In the genomic region with DNA sequence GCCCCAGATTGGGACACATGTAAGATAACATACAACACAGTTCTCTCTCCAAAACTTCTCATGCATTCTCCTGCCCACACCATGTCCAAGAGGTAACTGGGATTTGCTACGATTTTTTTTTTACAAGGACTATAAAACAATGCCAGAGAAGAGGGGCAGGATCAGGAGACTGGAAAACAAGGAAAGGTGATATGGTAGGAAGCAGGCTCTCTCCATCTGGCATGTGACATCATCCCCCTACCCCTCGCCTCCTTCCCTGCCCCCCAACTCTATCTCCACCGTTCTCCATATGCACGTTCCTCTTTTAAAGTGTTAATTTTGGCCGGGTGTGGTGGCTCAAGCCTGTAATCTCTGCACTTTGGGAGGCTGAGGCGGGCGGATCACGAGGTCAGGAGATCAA, we compare ENCODE assay signal across 1 cellular context.
TF ChIP-seq lines count a peak whose summit lies in the region.

No MANE protein-coding gene starts in this region.

TF ChIP-seq in WTC11, 78 proteins besides CTCF, POLR2A, EP300 and RAD21 (continued from another document):
- TF ChIP-seq, protein P1, sequence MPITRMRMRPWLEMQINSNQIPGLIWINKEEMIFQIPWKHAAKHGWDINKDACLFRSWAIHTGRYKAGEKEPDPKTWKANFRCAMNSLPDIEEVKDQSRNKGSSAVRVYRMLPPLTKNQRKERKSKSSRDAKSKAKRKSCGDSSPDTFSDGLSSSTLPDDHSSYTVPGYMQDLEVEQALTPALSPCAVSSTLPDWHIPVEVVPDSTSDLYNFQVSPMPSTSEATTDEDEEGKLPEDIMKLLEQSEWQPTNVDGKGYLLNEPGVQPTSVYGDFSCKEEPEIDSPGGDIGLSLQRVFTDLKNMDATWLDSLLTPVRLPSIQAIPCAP (CRISPR knock-in tag; IDR thresholded peaks at IDR 0.05): no peak
- TF ChIP-seq ZNF317 (CRISPR knock-in tag; IDR thresholded peaks at IDR 0.05; ENCODE audit: borderline replicate concordance, low read depth) (no peak), NR2C2 (CRISPR knock-in tag; IDR thresholded peaks at IDR 0.05) (no peak), NR1H2 (CRISPR knock-in tag; IDR thresholded peaks at IDR 0.05) (no peak), ZNF121 (CRISPR knock-in tag; IDR thresholded peaks at IDR 0.05) (no peak), ZNF396 (CRISPR knock-in tag; IDR thresholded peaks at IDR 0.05; ENCODE audit: borderline replicate concordance) (no peak), CREB1 (CRISPR knock-in tag; IDR thresholded peaks at IDR 0.05) (no peak), FOXK1 (CRISPR knock-in tag; IDR thresholded peaks at IDR 0.05) (no peak), TCF7 (CRISPR knock-in tag; IDR thresholded peaks at IDR 0.05; ENCODE audit: low read depth) (no peak)
- TF ChIP-seq, protein P2, sequence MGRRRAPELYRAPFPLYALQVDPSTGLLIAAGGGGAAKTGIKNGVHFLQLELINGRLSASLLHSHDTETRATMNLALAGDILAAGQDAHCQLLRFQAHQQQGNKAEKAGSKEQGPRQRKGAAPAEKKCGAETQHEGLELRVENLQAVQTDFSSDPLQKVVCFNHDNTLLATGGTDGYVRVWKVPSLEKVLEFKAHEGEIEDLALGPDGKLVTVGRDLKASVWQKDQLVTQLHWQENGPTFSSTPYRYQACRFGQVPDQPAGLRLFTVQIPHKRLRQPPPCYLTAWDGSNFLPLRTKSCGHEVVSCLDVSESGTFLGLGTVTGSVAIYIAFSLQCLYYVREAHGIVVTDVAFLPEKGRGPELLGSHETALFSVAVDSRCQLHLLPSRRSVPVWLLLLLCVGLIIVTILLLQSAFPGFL (CRISPR knock-in tag; IDR thresholded peaks at IDR 0.05; ENCODE audit: borderline replicate concordance): no peak
- TF ChIP-seq, protein P3, sequence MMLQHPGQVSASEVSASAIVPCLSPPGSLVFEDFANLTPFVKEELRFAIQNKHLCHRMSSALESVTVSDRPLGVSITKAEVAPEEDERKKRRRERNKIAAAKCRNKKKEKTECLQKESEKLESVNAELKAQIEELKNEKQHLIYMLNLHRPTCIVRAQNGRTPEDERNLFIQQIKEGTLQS (CRISPR knock-in tag; conservative IDR thresholded peaks at IDR 0.05): no peak
- TF ChIP-seq, protein P4, sequence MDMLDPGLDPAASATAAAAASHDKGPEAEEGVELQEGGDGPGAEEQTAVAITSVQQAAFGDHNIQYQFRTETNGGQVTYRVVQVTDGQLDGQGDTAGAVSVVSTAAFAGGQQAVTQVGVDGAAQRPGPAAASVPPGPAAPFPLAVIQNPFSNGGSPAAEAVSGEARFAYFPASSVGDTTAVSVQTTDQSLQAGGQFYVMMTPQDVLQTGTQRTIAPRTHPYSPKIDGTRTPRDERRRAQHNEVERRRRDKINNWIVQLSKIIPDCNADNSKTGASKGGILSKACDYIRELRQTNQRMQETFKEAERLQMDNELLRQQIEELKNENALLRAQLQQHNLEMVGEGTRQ (CRISPR knock-in tag; IDR thresholded peaks at IDR 0.05): no peak
- TF ChIP-seq, protein P5, sequence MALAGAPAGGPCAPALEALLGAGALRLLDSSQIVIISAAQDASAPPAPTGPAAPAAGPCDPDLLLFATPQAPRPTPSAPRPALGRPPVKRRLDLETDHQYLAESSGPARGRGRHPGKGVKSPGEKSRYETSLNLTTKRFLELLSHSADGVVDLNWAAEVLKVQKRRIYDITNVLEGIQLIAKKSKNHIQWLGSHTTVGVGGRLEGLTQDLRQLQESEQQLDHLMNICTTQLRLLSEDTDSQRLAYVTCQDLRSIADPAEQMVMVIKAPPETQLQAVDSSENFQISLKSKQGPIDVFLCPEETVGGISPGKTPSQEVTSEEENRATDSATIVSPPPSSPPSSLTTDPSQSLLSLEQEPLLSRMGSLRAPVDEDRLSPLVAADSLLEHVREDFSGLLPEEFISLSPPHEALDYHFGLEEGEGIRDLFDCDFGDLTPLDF (CRISPR knock-in tag; IDR thresholded peaks at IDR 0.05): no peak
- TF ChIP-seq, protein P6, sequence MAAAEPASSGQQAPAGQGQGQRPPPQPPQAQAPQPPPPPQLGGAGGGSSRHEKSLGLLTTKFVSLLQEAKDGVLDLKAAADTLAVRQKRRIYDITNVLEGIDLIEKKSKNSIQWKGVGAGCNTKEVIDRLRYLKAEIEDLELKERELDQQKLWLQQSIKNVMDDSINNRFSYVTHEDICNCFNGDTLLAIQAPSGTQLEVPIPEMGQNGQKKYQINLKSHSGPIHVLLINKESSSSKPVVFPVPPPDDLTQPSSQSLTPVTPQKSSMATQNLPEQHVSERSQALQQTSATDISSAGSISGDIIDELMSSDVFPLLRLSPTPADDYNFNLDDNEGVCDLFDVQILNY (CRISPR knock-in tag; IDR thresholded peaks at IDR 0.05): no peak
- TF ChIP-seq, protein P7, sequence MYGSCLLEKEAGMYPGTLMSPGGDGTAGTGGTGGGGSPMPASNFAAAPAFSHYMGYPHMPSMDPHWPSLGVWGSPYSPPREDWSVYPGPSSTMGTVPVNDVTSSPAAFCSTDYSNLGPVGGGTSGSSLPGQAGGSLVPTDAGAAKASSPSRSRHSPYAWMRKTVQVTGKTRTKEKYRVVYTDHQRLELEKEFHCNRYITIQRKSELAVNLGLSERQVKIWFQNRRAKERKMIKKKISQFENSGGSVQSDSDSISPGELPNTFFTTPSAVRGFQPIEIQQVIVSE (CRISPR knock-in tag; IDR thresholded peaks at IDR 0.05; ENCODE audit: borderline replicate concordance): no peak
